In genomic region chr2:168466190-168466737, GRCh38 we compare ENCODE assay signal across 1 cellular context.
TF ChIP-seq lines count a peak whose summit lies in the region.

No MANE protein-coding gene starts in this region.

TF ChIP-seq in HepG2, 621 proteins besides CTCF, POLR2A, EP300 and RAD21:
- no peak for TF ChIP-seq SALL1 (CRISPR knock-in tag; IDR thresholded peaks at IDR 0.05)
- no peak for TF ChIP-seq ZHX1 (CRISPR knock-in tag; IDR thresholded peaks at IDR 0.05; ENCODE audit: low read depth)
- TF ChIP-seq ZNF678 (CRISPR knock-in tag; IDR thresholded peaks at IDR 0.05): no peak
- no peak for TF ChIP-seq EED (CRISPR knock-in tag; IDR thresholded peaks at IDR 0.05)
- no peak for TF ChIP-seq HOMEZ (CRISPR knock-in tag; IDR thresholded peaks at IDR 0.05; ENCODE audit: low read depth)
- no peak for TF ChIP-seq CREB3 (CRISPR knock-in tag; IDR thresholded peaks at IDR 0.05)
- no peak for TF ChIP-seq ZNF18 (CRISPR knock-in tag; IDR thresholded peaks at IDR 0.05; ENCODE audit: insufficient replicate concordance)
- no peak for TF ChIP-seq ZNF770 (CRISPR knock-in tag; IDR thresholded peaks at IDR 0.05)
